In genomic region chr6:164034602-164035140, GRCh38 we compare ENCODE assay signal across 19 cellular contexts.
"Had no signal": no experiment of that assay in that cellular context is flagged by ENCODE, and none has a peak within 500 bp of the region (broad histone marks: within the 10 kb centered on the region; RNA-seq: fewer than 3 reads in every experiment).

No MANE protein-coding gene starts in this region.

- DNase-seq: activated CD4-positive, alpha-beta T cell treated with anti-CD3 and anti-CD28 coated beads for 36 hours; activated CD4-positive, alpha-beta T cell treated with anti-CD3 and anti-CD28 coated beads, Interleukin-2, amount 50 U/mL, for 48 hours; activated T-cell treated with anti-CD3 and anti-CD28 coated beads for 4 hours; amniotic stem cell; caudate nucleus; effector memory CD8-positive, alpha-beta T cell; foreskin fibroblast; islet precursor cell; lower lobe of right lung; naive thymus-derived CD8-positive, alpha-beta T cell; sigmoid colon; stimulated activated CD4-positive, alpha-beta T cell treated with anti-CD3 and anti-CD28 coated beads, Interleukin-1b, Interleukin-23, amount 100 ng/mL, for 48 hours; stimulated activated CD8-positive, alpha-beta memory T cell treated with anti-CD3 and anti-CD28 coated beads, Interleukin-4, amount 100 ng/mL, for 48 hours; stimulated activated naive CD4-positive, alpha-beta T cell had no signal

- H3K4me1 Mint-ChIP-seq: activated CD4-positive, alpha-beta T cell treated with anti-CD3 and anti-CD28 coated beads for 36 hours; naive thymus-derived CD8-positive, alpha-beta T cell; WTC11 had no signal

- H3K36me3 Mint-ChIP-seq: activated naive CD8-positive, alpha-beta T cell; brain; naive thymus-derived CD8-positive, alpha-beta T cell; WTC11 had no signal

- H3K27me3 ChIP-seq: hepatocyte, sigmoid colon had no signal

- H3K27ac Mint-ChIP-seq: activated CD4-positive, alpha-beta T cell treated with anti-CD3 and anti-CD28 coated beads for 36 hours; activated naive CD8-positive, alpha-beta T cell; brain; effector memory CD8-positive, alpha-beta T cell; naive thymus-derived CD8-positive, alpha-beta T cell; WTC11 had no signal

- H3K4me1 ChIP-seq: lower lobe of right lung, parathyroid adenoma, sigmoid colon had no signal

- H3K4me3 ChIP-seq: hepatocyte, lower lobe of right lung, sigmoid colon had no signal

- H3K4me3 Mint-ChIP-seq: activated CD4-positive, alpha-beta T cell treated with anti-CD3 and anti-CD28 coated beads for 36 hours; activated naive CD8-positive, alpha-beta T cell; brain; effector memory CD8-positive, alpha-beta T cell; naive thymus-derived CD8-positive, alpha-beta T cell; WTC11 had no signal

- H3K36me3 ChIP-seq: lower lobe of right lung, sigmoid colon had no signal

- ATAC-seq: activated CD4-positive, alpha-beta T cell treated with anti-CD3 and anti-CD28 coated beads for 36 hours; effector memory CD8-positive, alpha-beta T cell; lower lobe of right lung; naive thymus-derived CD8-positive, alpha-beta T cell; WTC11 had no signal

- H3K9me3 ChIP-seq: lower lobe of right lung, sigmoid colon had no signal

- H3K27me3 Mint-ChIP-seq: brain had no signal

- H3K27ac ChIP-seq: hepatocyte, lower lobe of right lung, parathyroid adenoma, sigmoid colon had no signal

- H3K9me3 Mint-ChIP-seq: effector memory CD8-positive, alpha-beta T cell; WTC11 had no signal
